31 cellular contexts compared by ENCODE assay signal in genomic region chr10:59750155-59750945, GRCh38. TPM values are rescaled to one million over a fixed set of nuclear protein-coding genes. Genes with fewer than 3 reads are reported as not detected.
DNase-seq lines count a peak whose midpoint lies in the region; TF ChIP-seq lines count a peak whose summit lies in the region.
"Had no signal": no experiment of that assay in that cellular context is flagged by ENCODE, and none has a peak within 500 bp of the region (broad histone marks: within the 10 kb centered on the region; RNA-seq: fewer than 3 reads in every experiment).

No MANE protein-coding gene starts in this region.

- H3K27me3 Mint-ChIP-seq in MCF 10A (ENCODE audit: insufficient read depth, unreplicated experiment), result peaks cover 39% of the 10 kb centered on the region

- no TSS peak for BruUV-seq in MCF 10A (replicated peaks; lab: Mats Ljungman, UMichigan)

- no peak for TF ChIP-seq POLR2A in breast epithelium (IDR thresholded peaks at IDR 0.05)

- no peak overlapping the region for H3K27ac Mint-ChIP-seq in MCF 10A (ENCODE audit: low read depth, unreplicated experiment)
- H3K27ac Mint-ChIP-seq: CD4-positive, alpha-beta T cell; stimulated activated naive B cell treated with anti-CD40 and anti-IgM and Interleukin-4, amounts not matched to agents 10 μg/mL and 1 μg/mL and 100 μg/mL, for 72 hours had no signal

- H3K36me3 Mint-ChIP-seq in MCF 10A (ENCODE audit: insufficient read depth, unreplicated experiment), result no peaks in the 10 kb centered on the region
- H3K36me3 Mint-ChIP-seq: naive B cell; stimulated activated naive B cell treated with anti-CD40 and anti-IgM and Interleukin-4, amounts not matched to agents 10 μg/mL and 1 μg/mL and 100 μg/mL, for 72 hours had no signal

- no peak overlapping the region for H3K4me3 ChIP-seq in breast epithelium
- H3K4me3 ChIP-seq: A549, heart left ventricle, PC-9, prostate gland, upper lobe of left lung had no signal

- no peak overlapping the region for H3K27ac ChIP-seq in breast epithelium
- H3K27ac ChIP-seq: A549, brain microvascular endothelial cell, heart left ventricle, PC-9, prostate gland, upper lobe of left lung had no signal

- TF ChIP-seq CTCF in MCF 10A (IDR thresholded peaks at IDR 0.05; ENCODE audit: unreplicated experiment) (no peak), breast epithelium (IDR thresholded peaks at IDR 0.05) (no peak)

- no peaks in the 10 kb centered on the region for H3K4me1 ChIP-seq in breast epithelium
- H3K4me1 ChIP-seq: A549, prostate gland, upper lobe of left lung had no signal

- intact Hi-C loops in MCF 10A (cut with micrococcal nuclease), result no loop called here
- intact Hi-C loops in breast epithelium (cut with DNase I; ENCODE audit: low total_unique reads), result no loop called here

- H3K9me3 Mint-ChIP-seq in MCF 10A (ENCODE audit: unreplicated experiment), result no peaks in the 10 kb centered on the region
- H3K9me3 Mint-ChIP-seq: CD4-positive, alpha-beta T cell; naive B cell; stimulated activated naive B cell treated with anti-CD40 and anti-IgM and Interleukin-4, amounts not matched to agents 10 μg/mL and 1 μg/mL and 100 μg/mL, for 72 hours had no signal

- H3K4me1 Mint-ChIP-seq in MCF 10A (ENCODE audit: insufficient read depth, unreplicated experiment), result no peaks in the 10 kb centered on the region
- H3K4me1 Mint-ChIP-seq: naive B cell; stimulated activated naive B cell treated with anti-CD40 and anti-IgM and Interleukin-4, amounts not matched to agents 10 μg/mL and 1 μg/mL and 100 μg/mL, for 72 hours had no signal

- POLR2A ChIA-PET in MCF 10A (lab: Yijun Ruan, JAX), result interaction anchor here (0.6 kb wide), 1 partner anchor 725 kb away, joined by 3 read pairs; no protein-coding TSS in a partner anchor

- no peaks in the 10 kb centered on the region for H3K27me3 ChIP-seq in breast epithelium
- H3K27me3 ChIP-seq: brain microvascular endothelial cell, heart left ventricle, upper lobe of left lung had no signal

- peak; percentile 38 for DNase-seq in MCF 10A (ENCODE audit: unreplicated experiment)
- no peak for DNase-seq in breast epithelium (ENCODE audit: low spot score in 2 of 2)
- DNase-seq in cerebellar cortex (ENCODE audit: low spot score), result peak; percentile 71
- peak; percentile 43 for DNase-seq in myocyte (ENCODE audit: low read depth)
- no peak for DNase-seq in NCI-H69 (lab: John Stamatoyannopoulos, UW)
- DNase-seq in NCI-H1694 (lab: John Stamatoyannopoulos, UW), result no peak
- no peak for DNase-seq in NCI-H748 treated with DMSO at 0.1 percent for 48 hours (lab: John Stamatoyannopoulos, UW)
- DNase-seq in mucosa of gallbladder (ENCODE audit: low spot score), result no peak
- DNase-seq: activated CD4-positive, alpha-beta T cell treated with anti-CD3 and anti-CD28 coated beads, Interleukin-2, amount 50 U/mL, for 48 hours; activated CD4-positive, CD25-positive, alpha-beta regulatory T cell treated with anti-CD3 and anti-CD28 coated beads, Interleukin-2, amount 50 U/mL, for 72 hours; activated naive CD4-positive, alpha-beta T cell; brain microvascular endothelial cell; CD4-positive, alpha-beta T cell; naive B cell; NCI-H1092 treated with DMSO at 0.1 percent for 48 hours; NCI-H187 treated with DMSO at 0.1 percent for 48 hours; NCI-H2171; NCI-H510A treated with DMSO at 0.1 percent for 48 hours; PC-9; stimulated activated naive B cell treated with anti-CD40 and anti-IgM and Interleukin-4, amounts not matched to agents 10 μg/mL and 1 μg/mL and 100 μg/mL, for 72 hours; upper lobe of left lung had no signal

- no peaks in the 10 kb centered on the region for H3K9me3 ChIP-seq in breast epithelium
- H3K9me3 ChIP-seq: A549, heart left ventricle, prostate gland, upper lobe of left lung had no signal

- CTCF ChIA-PET in MCF 10A (lab: Yijun Ruan, JAX), result interaction anchor here (0.7 kb wide), 1 partner anchor 65 kb away, joined by 3 read pairs; no protein-coding TSS in a partner anchor

- H3K4me3 Mint-ChIP-seq in MCF 10A (ENCODE audit: unreplicated experiment), result no peak overlapping the region
- H3K4me3 Mint-ChIP-seq: CD4-positive, alpha-beta T cell; naive B cell; stimulated activated naive B cell treated with anti-CD40 and anti-IgM and Interleukin-4, amounts not matched to agents 10 μg/mL and 1 μg/mL and 100 μg/mL, for 72 hours had no signal

- H3K36me3 ChIP-seq in breast epithelium, result no peaks in the 10 kb centered on the region
- H3K36me3 ChIP-seq: brain microvascular endothelial cell, heart left ventricle, prostate gland, upper lobe of left lung had no signal

RNA-seq across cellular contexts. Expression of gene MRLN, which starts 2.9 kb away (rescaled TPM):
- total RNA-seq in MCF 10A (2022) (not detected in 2 replicates), breast epithelium (not detected), myocyte (227 and 432 TPM in 2 replicates), mucosa of gallbladder (not detected)
- 141 TPM for polyA plus RNA-seq in myocyte (2012)
- total RNA-seq: H1; HT1080; liver; mesenteric fat pad; PC-9; prostate gland; Right ventricle myocardium inferior; T-helper 2 cell treated with Interferon-gamma antibody and Interleukin-4, amounts not matched to agents 100 ng/mL and 5 ng/mL, for 36 hours had no signal
- polyA plus RNA-seq: A549, heart left ventricle, keratinocyte, liver had no signal

RNA-seq across cellular contexts. Expression of gene SLC16A9, which starts 40.7 kb away (rescaled TPM):
- total RNA-seq in MCF 10A (2022) (0.54 and 0.84 TPM in 2 replicates), breast epithelium (1 to 10 TPM in 1 of 3 donors, under 1 TPM in 2; 0.32 to 1.2 (median 0.33) TPM), myocyte (0.88 and 2.1 TPM in 2 replicates), mucosa of gallbladder (5.6 TPM)
- polyA plus RNA-seq in myocyte (2012), result 0.20 TPM
- total RNA-seq: CD4-positive, alpha-beta T cell; PC-9 had no signal

Comparison
In these comparisons a context has a peak if more than half of its experiments do, and no peak if none do; other contexts are left out.
1. DNase-seq: peak in MCF 10A (single experiment), cerebellar cortex (single experiment) and myocyte (single experiment); none in breast epithelium (0 of 2), NCI-H69 (single experiment), NCI-H1694 (single experiment), NCI-H748 treated with DMSO at 0.1 percent for 48 hours (single experiment) and mucosa of gallbladder (single experiment).
2. RNA of gene MRLN, which starts 2.9 kb away (total RNA-seq): 227 to 432 TPM in myocyte; not detected in MCF 10A, not detected in breast epithelium and not detected in mucosa of gallbladder (single experiment); every median in the first group is over 100 times any median in the second.